In genomic region chr12:106726603-106727202, GRCh38 we compare ENCODE assay signal across 7 cellular contexts. TPM values are rescaled to one million over a fixed set of nuclear protein-coding genes. Genes with fewer than 3 reads are reported as not detected.
DNase-seq lines count a peak whose midpoint lies in the region; ATAC-seq, FAIRE-seq and TF ChIP-seq lines count a peak whose summit lies in the region.
"Not testable (repeated sequence)": the region's sequence is repeated elsewhere in the genome, so short reads cannot be mapped to it uniquely, and the experiment has no call there.

No MANE protein-coding gene starts in this region.

- POLR2A ChIA-PET in activated CD4-positive, alpha-beta memory T cell treated with anti-CD3 and anti-CD28 coated beads for 36 hours (lab: Charles Lee); K562 (lab: Yijun Ruan, JAX): not testable (repeated sequence)

- CTCF ChIA-PET in activated CD4-positive, alpha-beta memory T cell treated with anti-CD3 and anti-CD28 coated beads for 36 hours (lab: Charles Lee); K562 (lab: Yijun Ruan, JAX; ENCODE audit: low intra/inter-chr PET ratio): not testable (repeated sequence)

- peak; percentile 6 for FAIRE-seq in G401.6 (lab: Jason Lieb, UNC)
- not testable (repeated sequence) for FAIRE-seq in K562 (lab: Jason Lieb, UNC)

- not testable (repeated sequence) for H3K36me3 ChIP-seq in K562 (ENCODE audit: control insufficient read depth, insufficient read depth, low read length)

- WGBS in K562 (ENCODE audit: insufficient coverage, low coverage, missing lambda C conversion rate), result 19% methylated on average over 5 of the region's 5 CpGs

- not testable (repeated sequence) for H3K9me1 ChIP-seq in K562 (ENCODE audit: control insufficient read depth, insufficient read depth, low read length)

- in situ Hi-C loops in K562 (cut with MboI), result not testable (repeated sequence)

- not testable (repeated sequence) for H3K4me1 ChIP-seq in K562 (replicated peaks in 1 of 2; ENCODE audit: control insufficient read depth in 2 of 2, insufficient read depth in 2 of 2, low read length in 2 of 2)

- H4K20me1 ChIP-seq in K562 (replicated peaks; ENCODE audit: control insufficient read depth, insufficient read depth, low read length), result not testable (repeated sequence)

- H3K36me3 Mint-ChIP-seq in activated CD4-positive, alpha-beta memory T cell treated with anti-CD3 and anti-CD28 coated beads for 36 hours; activated T-helper 17 cell treated with anti-CD3 and anti-CD28 coated beads, Interleukin-2, amount 50 U/mL, for 72 hours (ENCODE audit: low read depth): not testable (repeated sequence)

- H3K4me2 ChIP-seq in K562 (ENCODE audit: insufficient read depth, low read length), result not testable (repeated sequence)

- not testable (repeated sequence) for TF ChIP-seq RAD21 in K562 (CRISPR knock-in tag; conservative IDR thresholded peaks at IDR 0.05 in 1 of 2, IDR thresholded peaks at IDR 0.05 in 1 of 2)

- not testable (repeated sequence) for H3K4me1 Mint-ChIP-seq in activated CD4-positive, alpha-beta memory T cell treated with anti-CD3 and anti-CD28 coated beads for 36 hours (ENCODE audit: low read depth); activated T-helper 17 cell treated with anti-CD3 and anti-CD28 coated beads, Interleukin-2, amount 50 U/mL, for 72 hours

- H3K27ac Mint-ChIP-seq in activated CD4-positive, alpha-beta memory T cell treated with anti-CD3 and anti-CD28 coated beads for 36 hours, result not testable (repeated sequence)
- H3K27ac Mint-ChIP-seq in activated T-helper 17 cell treated with anti-CD3 and anti-CD28 coated beads, Interleukin-2, amount 50 U/mL, for 72 hours, result peak overlapping the region; percentile 63

- DNase-seq in NCI-H226, result peak; percentile 61
- DNase-seq in activated CD4-positive, alpha-beta memory T cell treated with anti-CD3 and anti-CD28 coated beads for 36 hours, result peak; percentile 19
- not testable (repeated sequence) for DNase-seq in K562 (ENCODE audit: extremely low read depth in 1 of 4, low spot score in 3 of 4)
- peak; percentile 39 for DNase-seq in fibroblast of pulmonary artery (ENCODE audit: low read depth)
- DNase-seq in stimulated activated CD4-positive, alpha-beta T cell treated with anti-CD3 and anti-CD28 coated beads, Interleukin-15, amount 100 ng/mL, for 24 hours, result peak; percentile 16

- H3K9ac ChIP-seq in K562 (ENCODE audit: insufficient read depth in 1 of 2, low read depth in 2 of 2, low read length in 2 of 2), result not testable (repeated sequence)

- H3K4me3 Mint-ChIP-seq in activated CD4-positive, alpha-beta memory T cell treated with anti-CD3 and anti-CD28 coated beads for 36 hours; activated T-helper 17 cell treated with anti-CD3 and anti-CD28 coated beads, Interleukin-2, amount 50 U/mL, for 72 hours: not testable (repeated sequence)

- not testable (repeated sequence) for TF ChIP-seq POLR2A in K562 (conservative IDR thresholded peaks at IDR 0.05)

- not testable (repeated sequence) for H3K27me3 Mint-ChIP-seq in activated CD4-positive, alpha-beta memory T cell treated with anti-CD3 and anti-CD28 coated beads for 36 hours; activated T-helper 17 cell treated with anti-CD3 and anti-CD28 coated beads, Interleukin-2, amount 50 U/mL, for 72 hours

- H3K9me3 ChIP-seq in K562 (replicated peaks; ENCODE audit: control insufficient read depth, insufficient read depth, low read depth, low read length), result not testable (repeated sequence)

- H3K4me3 ChIP-seq in K562; fibroblast of pulmonary artery (replicated peaks; ENCODE audit: low read depth, low read length): not testable (repeated sequence)

- not testable (repeated sequence) for H3K27ac ChIP-seq in K562 (ENCODE audit: extremely low read depth, low read depth, low read length)

- not testable (repeated sequence) for H3K9me3 Mint-ChIP-seq in activated CD4-positive, alpha-beta memory T cell treated with anti-CD3 and anti-CD28 coated beads for 36 hours; activated T-helper 17 cell treated with anti-CD3 and anti-CD28 coated beads, Interleukin-2, amount 50 U/mL, for 72 hours

- H2AFZ ChIP-seq in K562 (ENCODE audit: low read depth, low read length), result not testable (repeated sequence)

- not testable (repeated sequence) for H3K79me2 ChIP-seq in K562 (ENCODE audit: control insufficient read depth, insufficient read depth, low read length)

- not testable (repeated sequence) for TF ChIP-seq CTCF in K562 (IDR thresholded peaks at IDR 0.05 in 2 of 3, conservative IDR thresholded peaks at IDR 0.05 in 1 of 3; ENCODE audit: insufficient read depth in 2 of 3, low read depth in 1 of 3, low read length in 3 of 3); fibroblast of pulmonary artery (IDR thresholded peaks at IDR 0.05; ENCODE audit: low read length, missing control alignments)

- TF ChIP-seq EP300 in K562 (IDR thresholded peaks at IDR 0.05; ENCODE audit: low read length), result not testable (repeated sequence)

- peak; percentile 55 for ATAC-seq in activated T-helper 17 cell treated with anti-CD3 and anti-CD28 coated beads, Interleukin-2, amount 50 U/mL, for 72 hours (replicated peaks)
- not testable (repeated sequence) for ATAC-seq in K562

- not testable (repeated sequence) for BruUV-seq in K562 (replicated peaks; lab: Mats Ljungman, UMichigan)

- H3K27me3 ChIP-seq in K562 (ENCODE audit: control insufficient read depth in 2 of 2, insufficient read depth in 2 of 2, low read length in 2 of 2), result peaks cover 6 to 15% of the 10 kb centered on the region in 2 experiments; a peak in 4 of 5 replicates

- intact Hi-C loops in activated CD4-positive, alpha-beta memory T cell treated with anti-CD3 and anti-CD28 coated beads for 36 hours (cut with micrococcal nuclease); K562 (cut with micrococcal nuclease): not testable (repeated sequence)

TF ChIP-seq in K562, 482 proteins besides CTCF, POLR2A, EP300 and RAD21:
- TF ChIP-seq ARID1B (IDR thresholded peaks at IDR 0.05) (peak; percentile 22; the same call in 1 of the 2 replicates), SMARCE1 (IDR thresholded peaks at IDR 0.05) (peak; percentile 44; the same call in 1 of the 2 replicates), ATF3 (IDR thresholded peaks at IDR 0.05) (peak; percentile 49), CBFA2T3 (IDR thresholded peaks at IDR 0.05) (peak; percentile 14; the same call in 1 of the 2 replicates), TRIM24 (IDR thresholded peaks at IDR 0.05) (0 out of 4 replicates have a peak, but pooled peaks of 1 of the 2 experiments have one; percentile 16), EGR1 (conservative IDR thresholded peaks at IDR 0.05) (peak; percentile 58)
- TF ChIP-seq ATF3 (CRISPR knock-in tag; conservative IDR thresholded peaks at IDR 0.05), result not testable (repeated sequence)
TF ChIP-seq in K562: peak in this region for 6; not testable (repeated sequence) for 476.

RNA-seq across cellular contexts. Expression of gene RIC8B, which starts 47.8 kb away (rescaled TPM):
- total RNA-seq in activated CD4-positive, alpha-beta memory T cell treated with anti-CD3 and anti-CD28 coated beads for 36 hours, result 1 to 10 TPM; 9.7 to 9.9 TPM
- 10 to 100 TPM; 14.9 to 15.9 TPM for total RNA-seq in activated T-helper 17 cell treated with anti-CD3 and anti-CD28 coated beads, Interleukin-2, amount 50 U/mL, for 72 hours
- 9.0 and 16.7 TPM in 2 replicates for total RNA-seq in K562 (2011; cell fraction: chromatin; rRNA removed; ENCODE audit: low replicate concordance)
- total RNA-seq in K562 (2011; cell fraction: nucleolus; rRNA removed), result 3.0 and 3.9 TPM in 2 replicates
- total RNA-seq in K562 (2011; cell fraction: nucleoplasm; rRNA removed), result 6.3 and 11.9 TPM in 2 replicates
- total RNA-seq in K562 (2014; rRNA removed), result 2.2 and 2.9 TPM in 2 replicates
- total RNA-seq in K562 (2014; rRNA removed; fragmentation: Illumina TruSeq; extraction: Trizol), result 5.6 and 5.9 TPM in 2 replicates
- total RNA-seq in K562 (2015; rRNA removed; fragmentation: Illumina TruSeq; extraction: Trizol), result 6.4 and 7.2 TPM in 2 replicates
- 6.0 and 6.7 TPM in 2 replicates for total RNA-seq in K562 (2021)
- 6.1 and 8.1 TPM in 2 replicates for polyA plus RNA-seq in K562 (2011; rRNA removed)
- polyA plus RNA-seq in K562 (2011; cell fraction: cytosol; rRNA removed), result 2.1 and 3.3 TPM in 2 replicates
- 7.4 and 10.2 TPM in 2 replicates for polyA plus RNA-seq in K562 (2011; cell fraction: nucleus; rRNA removed)
- 5.0 and 5.8 TPM in 2 replicates for polyA plus RNA-seq in K562 (2012)
- 4.8 and 4.9 TPM in 2 replicates for polyA plus RNA-seq in K562 (2014; fragmentation: Illumina TruSeq; extraction: Trizol)
- 1 to 10 TPM in 1 of 2 experiments, under 1 TPM in 1; 0.92 to 1.6 TPM for polyA plus RNA-seq in K562 (2014; fragmentation: Nextera tagmentation; extraction: Ambion mirVana)
- polyA plus RNA-seq in K562 (2014; rRNA removed), result 3.2 and 3.7 TPM in 2 replicates
- 17.3 and 20.0 TPM in 2 replicates for polyA minus RNA-seq in K562 (2011; rRNA and poly(A)+ RNA removed)
- polyA minus RNA-seq in K562 (2011; cell fraction: cytosol; rRNA and poly(A)+ RNA removed), result 2.3 and 6.4 TPM in 2 replicates
- polyA minus RNA-seq in K562 (2011; cell fraction: nucleus; rRNA and poly(A)+ RNA removed), result 7.8 and 13.4 TPM in 2 replicates
